36 cellular contexts compared by ENCODE assay signal in genomic region chr10:133211141-133211830, GRCh38. TPM values are rescaled to one million over a fixed set of nuclear protein-coding genes. Genes with fewer than 3 reads are reported as not detected.
"Had no signal": no experiment of that assay in that cellular context is flagged by ENCODE, and none has a peak within 500 bp of the region (broad histone marks: within the 10 kb centered on the region; RNA-seq: fewer than 3 reads in every experiment).

No MANE protein-coding gene starts in this region.

- H3K36me3 ChIP-seq: brain microvascular endothelial cell, MG63, SJCRH30, WERI-Rb-1 had no signal

- ATAC-seq: PC-3 had no signal

- H3K4me1 Mint-ChIP-seq: activated naive CD8-positive, alpha-beta T cell treated with anti-CD3 and anti-CD28 coated beads for 36 hours had no signal

- H3K27me3 Mint-ChIP-seq: activated naive CD4-positive, alpha-beta T cell treated with anti-CD3 and anti-CD28 coated beads, Interleukin-2, amount 10 ng/mL, durations not matched to agents 7 days and 5 days had no signal

- H3K27ac Mint-ChIP-seq: activated naive CD4-positive, alpha-beta T cell treated with anti-CD3 and anti-CD28 coated beads, Interleukin-2, amount 10 ng/mL, durations not matched to agents 7 days and 5 days; activated naive CD8-positive, alpha-beta T cell treated with anti-CD3 and anti-CD28 coated beads for 36 hours; activated T-helper 1 cell treated with anti-CD3 and anti-CD28 coated beads, Interleukin-12 subunit alpha, Interleukin-12 subunit beta, Interleukin-2, Interleukin-4 antibody, amounts not matched to agents 30 ng/mL and 10 ng/mL and 1 ng/mL, durations not matched to agents 14 hours and 24 hours and 36 hours had no signal

- DNase-seq: activated CD4-positive, alpha-beta T cell treated with anti-CD3 and anti-CD28 coated beads for 1 hour; activated CD4-positive, alpha-beta T cell treated with anti-CD3 and anti-CD28 coated beads for 48 hours; activated CD4-positive, CD25-positive, alpha-beta regulatory T cell; activated CD8-positive, alpha-beta memory T cell treated with anti-CD3 and anti-CD28 coated beads, Interleukin-2, amount 50 U/mL, for 4 hours; activated gamma-delta T cell treated with Interleukin-2 at 50 U/mL for 16 hours; activated naive CD8-positive, alpha-beta T cell treated with anti-CD3 and anti-CD28 coated beads for 36 hours; activated T-cell treated with anti-CD3 and anti-CD28 coated beads for 4 hours; activated T-cell treated with anti-CD3 and anti-CD28 coated beads, Interleukin-2, amount 50 U/mL, for 4 hours; amniotic stem cell; aorta; brain microvascular endothelial cell; central memory CD4-positive, alpha-beta T cell; Kasumi-1; KG1; MG63; NCI-H1092; NCI-H1436 treated with DMSO at 0.1 percent for 48 hours; NCI-H1694 treated with DMSO at 0.1 percent for 48 hours; NCI-H2029; NCI-H510A; NCI-H526; NCI-H748 treated with DMSO at 0.1 percent for 48 hours; NK-92 treated with Interleukin-12 subunit alpha and Interleukin-12 subunit beta, amount 100 ng/mL, for 24 hours; PC-3; SHP77; SJCRH30; T1000; WERI-Rb-1 had no signal

- FAIRE-seq: RCC 7860 had no signal

- H3K9me3 Mint-ChIP-seq: activated naive CD4-positive, alpha-beta T cell treated with anti-CD3 and anti-CD28 coated beads, Interleukin-2, amount 10 ng/mL, durations not matched to agents 7 days and 5 days; activated naive CD8-positive, alpha-beta T cell treated with anti-CD3 and anti-CD28 coated beads for 36 hours; activated T-cell treated with anti-CD3 and anti-CD28 coated beads, Interleukin-2, amount 50 U/mL, for 4 hours; activated T-helper 1 cell treated with anti-CD3 and anti-CD28 coated beads, Interleukin-12 subunit alpha, Interleukin-12 subunit beta, Interleukin-2, Interleukin-4 antibody, amounts not matched to agents 30 ng/mL and 10 ng/mL and 1 ng/mL, durations not matched to agents 14 hours and 24 hours and 36 hours had no signal

- H3K4me3 ChIP-seq: MG63, SJCRH30, SK-N-MC had no signal

- H3K27me3 ChIP-seq: brain microvascular endothelial cell, MG63, SJCRH30 had no signal

- H3K36me3 Mint-ChIP-seq: activated naive CD4-positive, alpha-beta T cell treated with anti-CD3 and anti-CD28 coated beads, Interleukin-2, amount 10 ng/mL, durations not matched to agents 7 days and 5 days; activated naive CD8-positive, alpha-beta T cell treated with anti-CD3 and anti-CD28 coated beads for 36 hours had no signal

- H3K9me3 ChIP-seq: MG63, SJCRH30 had no signal

- H3K27ac ChIP-seq: brain microvascular endothelial cell, RWPE1, SJCRH30, SK-N-MC, WERI-Rb-1 had no signal

- H3K4me1 ChIP-seq: SJCRH30 had no signal

- H3K4me3 Mint-ChIP-seq: activated naive CD4-positive, alpha-beta T cell treated with anti-CD3 and anti-CD28 coated beads, Interleukin-2, amount 10 ng/mL, durations not matched to agents 7 days and 5 days; activated naive CD8-positive, alpha-beta T cell treated with anti-CD3 and anti-CD28 coated beads for 36 hours; activated T-cell treated with anti-CD3 and anti-CD28 coated beads, Interleukin-2, amount 50 U/mL, for 4 hours; activated T-helper 1 cell treated with anti-CD3 and anti-CD28 coated beads, Interleukin-12 subunit alpha, Interleukin-12 subunit beta, Interleukin-2, Interleukin-4 antibody, amounts not matched to agents 30 ng/mL and 10 ng/mL and 1 ng/mL, durations not matched to agents 14 hours and 24 hours and 36 hours had no signal

RNA-seq across cellular contexts. Expression of gene UTF1, which starts 18.7 kb away (rescaled TPM):
- total RNA-seq: activated naive CD8-positive, alpha-beta T cell treated with anti-CD3 and anti-CD28 coated beads for 36 hours; activated T-helper 1 cell treated with anti-CD3 and anti-CD28 coated beads, Interleukin-12 subunit alpha, Interleukin-12 subunit beta, Interleukin-2, Interleukin-4 antibody, amounts not matched to agents 30 ng/mL and 10 ng/mL and 1 ng/mL, durations not matched to agents 14 hours and 24 hours and 36 hours; aorta; cerebellum; PC-3; SJCRH30; T-helper 1 cell treated with Interleukin-12 subunit alpha and Interleukin-12 subunit beta and Interleukin-4 antibody, amounts not matched to agents 30 ng/mL and 1 ng/mL, for 36 hours; T-helper 2 cell treated with Interferon-gamma antibody and Interleukin-4, amounts not matched to agents 100 ng/mL and 5 ng/mL, for 36 hours had no signal
- polyA plus RNA-seq: aorta had no signal

RNA-seq across cellular contexts. Expression of gene VENTX, which starts 26.4 kb away (rescaled TPM):
- total RNA-seq: activated naive CD8-positive, alpha-beta T cell treated with anti-CD3 and anti-CD28 coated beads for 36 hours; activated T-cell treated with anti-CD3 and anti-CD28 coated beads, Interleukin-2, amount 50 U/mL, for 4 hours; activated T-helper 1 cell treated with anti-CD3 and anti-CD28 coated beads, Interleukin-12 subunit alpha, Interleukin-12 subunit beta, Interleukin-2, Interleukin-4 antibody, amounts not matched to agents 30 ng/mL and 10 ng/mL and 1 ng/mL, durations not matched to agents 14 hours and 24 hours and 36 hours; PC-3; T-helper 1 cell treated with Interleukin-12 subunit alpha and Interleukin-12 subunit beta and Interleukin-4 antibody, amounts not matched to agents 30 ng/mL and 1 ng/mL, for 36 hours; T-helper 2 cell treated with Interferon-gamma antibody and Interleukin-4, amounts not matched to agents 100 ng/mL and 5 ng/mL, for 36 hours had no signal

RNA-seq across cellular contexts. Expression of gene KNDC1, which starts 51.3 kb away (rescaled TPM):
- total RNA-seq: activated naive CD8-positive, alpha-beta T cell treated with anti-CD3 and anti-CD28 coated beads for 36 hours; PC-3 had no signal
